ENCODE assay signal across 5 cellular contexts in the genomic region with DNA sequence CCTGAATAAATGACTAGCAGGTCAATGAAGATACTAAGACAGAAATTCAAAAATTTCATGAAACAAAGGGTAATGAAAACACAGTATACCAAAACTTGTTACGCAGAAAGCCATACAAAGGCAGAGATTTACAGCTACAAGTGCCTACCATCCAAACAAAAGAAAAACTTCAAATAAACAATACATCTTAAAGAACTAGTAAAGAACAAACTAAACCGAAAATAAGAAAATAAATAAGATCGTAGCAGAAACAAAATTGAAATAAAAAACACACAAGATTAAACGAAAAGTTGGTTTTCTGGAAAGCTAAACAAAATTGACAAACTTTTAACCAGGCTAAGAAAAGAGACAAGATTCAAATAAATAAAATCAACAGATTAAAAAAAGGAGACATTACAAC. TPM values are rescaled to one million over a fixed set of nuclear protein-coding genes. Genes with fewer than 3 reads are reported as not detected.
"Had no signal": no experiment of that assay in that cellular context is flagged by ENCODE, and none has a peak within 500 bp of the region (broad histone marks: within the 10 kb centered on the region; RNA-seq: fewer than 3 reads in every experiment).

No MANE protein-coding gene starts in this region.

RNA-seq across cellular contexts. Expression of gene VPREB1, which starts 51.5 kb away (rescaled TPM):
- polyA plus RNA-seq: endothelial cell of umbilical vein, esophagus, fibroblast of lung, liver, mammary epithelial cell had no signal
